ENCODE assay signal across 1 cellular context in the genomic region with DNA sequence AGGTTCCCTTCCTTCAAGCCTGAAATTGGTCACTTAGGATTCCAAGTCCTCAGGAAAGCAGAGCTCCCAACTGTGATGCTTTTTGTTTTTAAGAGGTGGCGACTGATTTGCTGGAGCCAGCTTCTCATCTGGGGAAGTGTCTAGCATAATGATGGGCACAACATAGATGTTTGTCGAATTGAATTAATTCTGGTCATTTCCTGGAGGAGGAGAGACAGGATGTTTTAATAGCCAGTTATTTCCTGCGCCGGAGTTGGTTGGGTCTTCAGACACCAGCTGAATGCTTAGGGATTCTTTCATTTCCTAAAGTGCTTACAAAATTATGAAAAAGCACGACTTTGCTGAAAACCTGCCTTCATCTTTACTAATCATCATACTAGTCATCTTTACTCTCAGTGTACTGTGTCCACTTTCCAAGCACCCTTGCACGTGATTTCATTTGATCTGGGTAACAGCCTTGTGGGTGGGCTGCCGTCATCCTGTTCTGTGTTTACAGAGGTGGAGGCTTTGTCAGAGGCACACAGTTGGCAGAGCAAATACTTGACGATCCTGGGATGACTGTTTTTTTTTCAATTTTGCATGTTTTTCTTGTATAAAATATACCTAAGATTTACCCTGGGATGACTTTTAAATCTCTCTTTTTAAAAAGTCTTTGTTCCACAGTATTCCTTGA.
TF ChIP-seq lines count a peak whose summit lies in the region.

No MANE protein-coding gene starts in this region.

TF ChIP-seq in HepG2, 621 proteins besides CTCF, POLR2A, EP300 and RAD21 (continued from another document):
- TF ChIP-seq BRD4 (CRISPR knock-in tag; IDR thresholded peaks at IDR 0.05) = no peak
- TF ChIP-seq PHF5A (CRISPR knock-in tag; IDR thresholded peaks at IDR 0.05; ENCODE audit: low read depth, unreplicated experiment) = peak; percentile 72
- TF ChIP-seq ELF4 (CRISPR knock-in tag; IDR thresholded peaks at IDR 0.05; ENCODE audit: borderline replicate concordance) = no peak
- peak; percentile 53; the same call in 1 of the 2 replicates for TF ChIP-seq KAT8 (CRISPR knock-in tag; IDR thresholded peaks at IDR 0.05)
- TF ChIP-seq, protein P1, sequence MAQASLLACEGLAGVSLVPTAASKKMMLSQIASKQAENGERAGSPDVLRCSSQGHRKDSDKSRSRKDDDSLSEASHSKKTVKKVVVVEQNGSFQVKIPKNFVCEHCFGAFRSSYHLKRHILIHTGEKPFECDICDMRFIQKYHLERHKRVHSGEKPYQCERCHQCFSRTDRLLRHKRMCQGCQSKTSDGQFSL (CRISPR knock-in tag; IDR thresholded peaks at IDR 0.05) = no peak
- TF ChIP-seq, protein P2, sequence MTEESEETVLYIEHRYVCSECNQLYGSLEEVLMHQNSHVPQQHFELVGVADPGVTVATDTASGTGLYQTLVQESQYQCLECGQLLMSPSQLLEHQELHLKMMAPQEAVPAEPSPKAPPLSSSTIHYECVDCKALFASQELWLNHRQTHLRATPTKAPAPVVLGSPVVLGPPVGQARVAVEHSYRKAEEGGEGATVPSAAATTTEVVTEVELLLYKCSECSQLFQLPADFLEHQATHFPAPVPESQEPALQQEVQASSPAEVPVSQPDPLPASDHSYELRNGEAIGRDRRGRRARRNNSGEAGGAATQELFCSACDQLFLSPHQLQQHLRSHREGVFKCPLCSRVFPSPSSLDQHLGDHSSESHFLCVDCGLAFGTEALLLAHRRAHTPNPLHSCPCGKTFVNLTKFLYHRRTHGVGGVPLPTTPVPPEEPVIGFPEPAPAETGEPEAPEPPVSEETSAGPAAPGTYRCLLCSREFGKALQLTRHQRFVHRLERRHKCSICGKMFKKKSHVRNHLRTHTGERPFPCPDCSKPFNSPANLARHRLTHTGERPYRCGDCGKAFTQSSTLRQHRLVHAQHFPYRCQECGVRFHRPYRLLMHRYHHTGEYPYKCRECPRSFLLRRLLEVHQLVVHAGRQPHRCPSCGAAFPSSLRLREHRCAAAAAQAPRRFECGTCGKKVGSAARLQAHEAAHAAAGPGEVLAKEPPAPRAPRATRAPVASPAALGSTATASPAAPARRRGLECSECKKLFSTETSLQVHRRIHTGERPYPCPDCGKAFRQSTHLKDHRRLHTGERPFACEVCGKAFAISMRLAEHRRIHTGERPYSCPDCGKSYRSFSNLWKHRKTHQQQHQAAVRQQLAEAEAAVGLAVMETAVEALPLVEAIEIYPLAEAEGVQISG (CRISPR knock-in tag; IDR thresholded peaks at IDR 0.05) = peak; percentile 47; the same call in 1 of the 2 replicates
- TF ChIP-seq, protein P3, sequence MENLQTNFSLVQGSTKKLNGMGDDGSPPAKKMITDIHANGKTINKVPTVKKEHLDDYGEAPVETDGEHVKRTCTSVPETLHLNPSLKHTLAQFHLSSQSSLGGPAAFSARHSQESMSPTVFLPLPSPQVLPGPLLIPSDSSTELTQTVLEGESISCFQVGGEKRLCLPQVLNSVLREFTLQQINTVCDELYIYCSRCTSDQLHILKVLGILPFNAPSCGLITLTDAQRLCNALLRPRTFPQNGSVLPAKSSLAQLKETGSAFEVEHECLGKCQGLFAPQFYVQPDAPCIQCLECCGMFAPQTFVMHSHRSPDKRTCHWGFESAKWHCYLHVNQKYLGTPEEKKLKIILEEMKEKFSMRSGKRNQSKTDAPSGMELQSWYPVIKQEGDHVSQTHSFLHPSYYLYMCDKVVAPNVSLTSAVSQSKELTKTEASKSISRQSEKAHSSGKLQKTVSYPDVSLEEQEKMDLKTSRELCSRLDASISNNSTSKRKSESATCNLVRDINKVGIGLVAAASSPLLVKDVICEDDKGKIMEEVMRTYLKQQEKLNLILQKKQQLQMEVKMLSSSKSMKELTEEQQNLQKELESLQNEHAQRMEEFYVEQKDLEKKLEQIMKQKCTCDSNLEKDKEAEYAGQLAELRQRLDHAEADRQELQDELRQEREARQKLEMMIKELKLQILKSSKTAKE (CRISPR knock-in tag; IDR thresholded peaks at IDR 0.05; ENCODE audit: borderline replicate concordance) = peak; percentile 58; the same call in 1 of the 2 replicates
- peak; percentile 85; the same call in 1 of the 2 replicates for TF ChIP-seq HDAC2 (CRISPR knock-in tag; IDR thresholded peaks at IDR 0.05)
- TF ChIP-seq, protein P4, sequence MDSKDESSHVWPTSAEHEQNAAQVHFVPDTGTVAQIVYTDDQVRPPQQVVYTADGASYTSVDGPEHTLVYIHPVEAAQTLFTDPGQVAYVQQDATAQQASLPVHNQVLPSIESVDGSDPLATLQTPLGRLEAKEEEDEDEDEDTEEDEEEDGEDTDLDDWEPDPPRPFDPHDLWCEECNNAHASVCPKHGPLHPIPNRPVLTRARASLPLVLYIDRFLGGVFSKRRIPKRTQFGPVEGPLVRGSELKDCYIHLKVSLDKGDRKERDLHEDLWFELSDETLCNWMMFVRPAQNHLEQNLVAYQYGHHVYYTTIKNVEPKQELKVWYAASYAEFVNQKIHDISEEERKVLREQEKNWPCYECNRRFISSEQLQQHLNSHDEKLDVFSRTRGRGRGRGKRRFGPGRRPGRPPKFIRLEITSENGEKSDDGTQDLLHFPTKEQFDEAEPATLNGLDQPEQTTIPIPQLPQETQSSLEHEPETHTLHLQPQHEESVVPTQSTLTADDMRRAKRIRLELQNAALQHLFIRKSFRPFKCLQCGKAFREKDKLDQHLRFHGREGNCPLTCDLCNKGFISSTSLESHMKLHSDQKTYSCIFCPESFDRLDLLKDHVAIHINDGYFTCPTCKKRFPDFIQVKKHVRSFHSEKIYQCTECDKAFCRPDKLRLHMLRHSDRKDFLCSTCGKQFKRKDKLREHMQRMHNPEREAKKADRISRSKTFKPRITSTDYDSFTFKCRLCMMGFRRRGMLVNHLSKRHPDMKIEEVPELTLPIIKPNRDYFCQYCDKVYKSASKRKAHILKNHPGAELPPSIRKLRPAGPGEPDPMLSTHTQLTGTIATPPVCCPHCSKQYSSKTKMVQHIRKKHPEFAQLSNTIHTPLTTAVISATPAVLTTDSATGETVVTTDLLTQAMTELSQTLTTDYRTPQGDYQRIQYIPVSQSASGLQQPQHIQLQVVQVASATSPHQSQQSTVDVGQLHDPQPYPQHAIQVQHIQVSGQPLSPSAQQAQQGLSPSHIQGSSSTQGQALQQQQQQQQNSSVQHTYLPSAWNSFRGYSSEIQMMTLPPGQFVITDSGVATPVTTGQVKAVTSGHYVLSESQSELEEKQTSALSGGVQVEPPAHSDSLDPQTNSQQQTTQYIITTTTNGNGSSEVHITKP (CRISPR knock-in tag; IDR thresholded peaks at IDR 0.05; ENCODE audit: low read depth) = no peak
- no peak for TF ChIP-seq FOXP1 (IDR thresholded peaks at IDR 0.05)
- TF ChIP-seq FOXP1 (CRISPR knock-in tag; IDR thresholded peaks at IDR 0.05) = peak; percentile 84
